In genomic region chr1:227316456-227316855, GRCh38 we compare ENCODE assay signal across 9 cellular contexts. TPM values are rescaled to one million over a fixed set of nuclear protein-coding genes. Genes with fewer than 3 reads are reported as not detected.
DNase-seq lines count a peak whose midpoint lies in the region; ATAC-seq and TF ChIP-seq lines count a peak whose summit lies in the region.
"Had no signal": no experiment of that assay in that cellular context is flagged by ENCODE, and none has a peak within 500 bp of the region (broad histone marks: within the 10 kb centered on the region; RNA-seq: fewer than 3 reads in every experiment).

No MANE protein-coding gene starts in this region.

- POLR2A ChIA-PET in PC-3 (lab: Charles Lee; ENCODE audit: unreplicated experiment) = no interaction called here

- peak overlapping the region; percentile 76 for H3K9ac ChIP-seq in PC-3 (ENCODE audit: low read length)

- peaks cover 52% of the 10 kb centered on the region for H3K4me1 Mint-ChIP-seq in Calu3 (ENCODE audit: low read depth, unreplicated experiment)
- peaks cover 46% of the 10 kb centered on the region for H3K4me1 Mint-ChIP-seq in progenitor cell of endocrine pancreas (ENCODE audit: low read depth)

- H2AFZ ChIP-seq in PC-3 (ENCODE audit: low read length) = 0 out of 2 replicates have a peak overlapping the region, but pooled peaks have one; percentile 39

- peaks cover 64% of the 10 kb centered on the region for H3K79me2 ChIP-seq in PC-3 (ENCODE audit: low read length)

- ATAC-seq in PC-3 (no peak), HG03342 (IDR thresholded peaks at IDR 0.05; ENCODE audit: unreplicated experiment) (no peak)

- H3K4me3 ChIP-seq in PC-3 (ENCODE audit: low read length) (peak overlapping the region; percentile 72), esophagus muscularis mucosa (peak overlapping the region; percentile 87 to 97 (median 92))

- CTCF ChIA-PET in Calu3 (lab: Charles Lee) = no interaction called here
- CTCF ChIA-PET in PC-3 (lab: Charles Lee) = interaction anchor here (0.6 to 1.1 kb wide), 2 partner anchors 28 to 122 kb away, joined by 3 to 4 read pairs; no protein-coding TSS in a partner anchor

- H3K9me3 ChIP-seq in PC-3 (ENCODE audit: low read length) (no peaks in the 10 kb centered on the region), esophagus muscularis mucosa (no peaks in the 10 kb centered on the region)

- BruUV-seq in Calu3 (replicated peaks; lab: Mats Ljungman, UMichigan) (no TSS peak), PC-3 (replicated peaks; lab: Mats Ljungman, UMichigan) (no TSS peak)

- H4K20me1 ChIP-seq in PC-3 (ENCODE audit: low read length) = peaks cover 34% of the 10 kb centered on the region

- H3K27ac Mint-ChIP-seq in Calu3 (ENCODE audit: unreplicated experiment) (peak overlapping the region; percentile 97), progenitor cell of endocrine pancreas (peak overlapping the region; percentile 54)

- no peaks in the 10 kb centered on the region for H3K9me2 ChIP-seq in PC-3 (replicated peaks; ENCODE audit: low read length)

- H3K27ac ChIP-seq in PC-3 (ENCODE audit: low read length) (no peak overlapping the region), esophagus muscularis mucosa (replicated peaks in 1 of 4) (peak overlapping the region; percentile 87 to 98 (median 96))

- H3K27me3 Mint-ChIP-seq in Calu3 (ENCODE audit: unreplicated experiment) (no peaks in the 10 kb centered on the region), progenitor cell of endocrine pancreas (peaks cover 3% of the 10 kb centered on the region)

- H3K4me1 ChIP-seq in PC-3 (ENCODE audit: insufficient read depth, low read length) = peaks cover 22% of the 10 kb centered on the region
- peaks cover 8 to 30% (median 21%) of the 10 kb centered on the region in 4 donors for H3K4me1 ChIP-seq in esophagus muscularis mucosa

- H3K36me3 Mint-ChIP-seq in Calu3 (ENCODE audit: insufficient read depth, unreplicated experiment) (peaks cover 56% of the 10 kb centered on the region), progenitor cell of endocrine pancreas (ENCODE audit: insufficient read depth) (no peaks in the 10 kb centered on the region)

- H3F3A ChIP-seq in PC-3 (ENCODE audit: low read length, unreplicated experiment) = no peaks in the 10 kb centered on the region

- no peak for TF ChIP-seq CTCF in Calu3 (IDR thresholded peaks at IDR 0.05; ENCODE audit: unreplicated experiment)
- TF ChIP-seq CTCF in PC-3 (conservative IDR thresholded peaks at IDR 0.05; ENCODE audit: low read depth, low read length) = no peak
- no peak for TF ChIP-seq CTCF in esophagus muscularis mucosa (IDR thresholded peaks at IDR 0.05)
- no peak for TF ChIP-seq CTCF in progenitor cell of endocrine pancreas (IDR thresholded peaks at IDR 0.05; ENCODE audit: unreplicated experiment)

- H3K4me2 ChIP-seq in PC-3 (ENCODE audit: low read length) = peak overlapping the region; percentile 86

- H3K4me3 Mint-ChIP-seq in Calu3 (ENCODE audit: low read depth, unreplicated experiment) = peak overlapping the region; percentile 91
- H3K4me3 Mint-ChIP-seq in progenitor cell of endocrine pancreas (ENCODE audit: low read depth) = peak overlapping the region; percentile 73

- intact Hi-C loops in Calu3 (cut with micrococcal nuclease; ENCODE audit: unreplicated experiment) (loop anchor here (2.0 to 10.0 kb wide), 3 partner anchors 54 to 182 kb away; no protein-coding TSS in a partner anchor), PC-3 (cut with micrococcal nuclease) (no loop called here), esophagus muscularis mucosa (cut with DNase I) (loop anchor here (10.0 kb wide), 1 partner anchor 118 kb away; no protein-coding TSS in a partner anchor)

- H3K9me3 Mint-ChIP-seq in Calu3 (ENCODE audit: low read depth, unreplicated experiment) (no peaks in the 10 kb centered on the region), progenitor cell of endocrine pancreas (ENCODE audit: low read depth) (no peaks in the 10 kb centered on the region)

- no peak for TF ChIP-seq EP300 in esophagus muscularis mucosa (IDR thresholded peaks at IDR 0.05)

- no peak for DNase-seq in Calu3
- peak; percentile 42 for DNase-seq in PC-3
- DNase-seq in esophagus muscularis mucosa (ENCODE audit: extremely low spot score) = no peak
- DNase-seq in progenitor cell of endocrine pancreas (ENCODE audit: low spot score, unreplicated experiment) = no peak
- no peak for DNase-seq in activated T-cell treated with anti-CD3 and anti-CD28 coated beads, Interleukin-2, amount 50 U/mL, for 48 hours
- no peak for DNase-seq in stimulated activated CD4-positive, alpha-beta T cell treated with anti-CD3 and anti-CD28 coated beads, Interleukin-12 subunit alpha, Interleukin-12 subunit beta, amount 100 ng/mL, for 4 hours
- no peak for DNase-seq in activated CD4-positive, alpha-beta T cell treated with anti-CD3 and anti-CD28 coated beads for 4 hours
- DNase-seq: stimulated activated CD4-positive, alpha-beta T cell treated with anti-CD3 and anti-CD28 coated beads, Interleukin-2, amount 100 ng/mL, for 48 hours had no signal

- no peaks in the 10 kb centered on the region for H3K36me3 ChIP-seq in PC-3 (ENCODE audit: low read depth, low read length)
- H3K36me3 ChIP-seq in esophagus muscularis mucosa = no peaks in the 10 kb centered on the region

- no peaks in the 10 kb centered on the region for H3K27me3 ChIP-seq in PC-3 (ENCODE audit: low read length)
- H3K27me3 ChIP-seq in esophagus muscularis mucosa = no peaks in the 10 kb centered on the region

- TF ChIP-seq POLR2A in esophagus muscularis mucosa (IDR thresholded peaks at IDR 0.05; ENCODE audit: low read depth) = no peak

RNA-seq across cellular contexts. Expression of gene CDC42BPA, which starts 1.8 kb away (rescaled TPM):
- total RNA-seq in Calu3 (2022) (48.6 and 49.5 TPM in 2 replicates), PC-3 (2014; rRNA removed) (32.0 and 42.1 TPM in 2 replicates), esophagus muscularis mucosa (10 to 100 TPM; 59.5 to 72.2 (median 69.7) TPM), progenitor cell of endocrine pancreas (32.7 and 35.3 TPM in 2 replicates)
